1 cellular context compared by ENCODE assay signal in the genomic region with DNA sequence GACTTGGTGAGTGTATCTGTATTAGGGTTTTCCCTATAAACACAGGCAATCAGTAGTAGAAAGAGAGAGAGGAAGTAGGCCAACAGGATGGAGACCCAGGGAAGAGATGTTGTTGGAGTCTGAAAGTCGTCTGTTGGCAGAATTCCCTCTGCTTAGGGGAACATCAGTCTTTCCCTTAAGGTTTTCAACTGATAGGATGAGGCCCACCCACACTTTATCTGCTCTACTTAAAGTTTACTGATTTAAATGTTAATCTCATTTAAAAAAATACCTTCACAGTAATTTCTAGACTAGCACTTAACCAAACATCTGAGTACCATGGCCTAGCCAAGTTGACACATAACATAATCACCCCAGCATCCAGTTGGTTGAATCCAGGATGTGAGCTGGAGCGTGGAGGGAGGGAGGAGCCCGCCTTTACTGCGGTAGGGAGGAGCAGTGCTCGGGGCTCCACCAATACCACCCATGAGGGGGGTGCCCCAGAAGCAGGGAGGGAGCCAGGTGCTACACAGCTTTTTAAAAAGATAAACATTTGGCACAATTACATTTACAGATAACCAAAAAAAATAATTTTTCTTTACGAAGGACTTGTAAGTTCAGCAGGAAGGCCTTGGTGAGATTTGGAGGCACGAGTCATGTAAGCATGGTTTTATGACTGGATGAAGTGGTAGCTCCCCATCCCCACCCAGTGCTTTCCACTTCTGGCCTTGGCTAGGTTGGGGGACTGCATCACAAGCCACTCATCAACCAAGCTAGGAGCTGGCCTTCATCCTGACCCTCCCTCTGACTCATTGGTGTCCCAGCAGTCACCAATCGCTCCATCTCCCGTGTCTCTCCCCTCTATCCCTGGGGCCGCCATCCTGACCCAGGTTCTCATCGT.
TF ChIP-seq lines count a peak whose summit lies in the region.

No MANE protein-coding gene starts in this region.

TF ChIP-seq in HEK293, 187 proteins besides CTCF, POLR2A, EP300 and RAD21:
- TF ChIP-seq, protein P1, sequence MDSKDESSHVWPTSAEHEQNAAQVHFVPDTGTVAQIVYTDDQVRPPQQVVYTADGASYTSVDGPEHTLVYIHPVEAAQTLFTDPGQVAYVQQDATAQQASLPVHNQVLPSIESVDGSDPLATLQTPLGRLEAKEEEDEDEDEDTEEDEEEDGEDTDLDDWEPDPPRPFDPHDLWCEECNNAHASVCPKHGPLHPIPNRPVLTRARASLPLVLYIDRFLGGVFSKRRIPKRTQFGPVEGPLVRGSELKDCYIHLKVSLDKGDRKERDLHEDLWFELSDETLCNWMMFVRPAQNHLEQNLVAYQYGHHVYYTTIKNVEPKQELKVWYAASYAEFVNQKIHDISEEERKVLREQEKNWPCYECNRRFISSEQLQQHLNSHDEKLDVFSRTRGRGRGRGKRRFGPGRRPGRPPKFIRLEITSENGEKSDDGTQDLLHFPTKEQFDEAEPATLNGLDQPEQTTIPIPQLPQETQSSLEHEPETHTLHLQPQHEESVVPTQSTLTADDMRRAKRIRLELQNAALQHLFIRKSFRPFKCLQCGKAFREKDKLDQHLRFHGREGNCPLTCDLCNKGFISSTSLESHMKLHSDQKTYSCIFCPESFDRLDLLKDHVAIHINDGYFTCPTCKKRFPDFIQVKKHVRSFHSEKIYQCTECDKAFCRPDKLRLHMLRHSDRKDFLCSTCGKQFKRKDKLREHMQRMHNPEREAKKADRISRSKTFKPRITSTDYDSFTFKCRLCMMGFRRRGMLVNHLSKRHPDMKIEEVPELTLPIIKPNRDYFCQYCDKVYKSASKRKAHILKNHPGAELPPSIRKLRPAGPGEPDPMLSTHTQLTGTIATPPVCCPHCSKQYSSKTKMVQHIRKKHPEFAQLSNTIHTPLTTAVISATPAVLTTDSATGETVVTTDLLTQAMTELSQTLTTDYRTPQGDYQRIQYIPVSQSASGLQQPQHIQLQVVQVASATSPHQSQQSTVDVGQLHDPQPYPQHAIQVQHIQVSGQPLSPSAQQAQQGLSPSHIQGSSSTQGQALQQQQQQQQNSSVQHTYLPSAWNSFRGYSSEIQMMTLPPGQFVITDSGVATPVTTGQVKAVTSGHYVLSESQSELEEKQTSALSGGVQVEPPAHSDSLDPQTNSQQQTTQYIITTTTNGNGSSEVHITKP (tag by site-specific recombination; IDR thresholded peaks at IDR 0.05) = peak; percentile 66
- TF ChIP-seq ZNF202 (tag by site-specific recombination; IDR thresholded peaks at IDR 0.05; ENCODE audit: borderline replicate concordance) (no peak), ZNF10 (tag by site-specific recombination; IDR thresholded peaks at IDR 0.05) (peak; percentile 58; the same call in 1 of the 2 replicates)
TF ChIP-seq in HEK293: peak in this region for 2.
